ENCODE assay signal across 1 cellular context in the genomic region with DNA sequence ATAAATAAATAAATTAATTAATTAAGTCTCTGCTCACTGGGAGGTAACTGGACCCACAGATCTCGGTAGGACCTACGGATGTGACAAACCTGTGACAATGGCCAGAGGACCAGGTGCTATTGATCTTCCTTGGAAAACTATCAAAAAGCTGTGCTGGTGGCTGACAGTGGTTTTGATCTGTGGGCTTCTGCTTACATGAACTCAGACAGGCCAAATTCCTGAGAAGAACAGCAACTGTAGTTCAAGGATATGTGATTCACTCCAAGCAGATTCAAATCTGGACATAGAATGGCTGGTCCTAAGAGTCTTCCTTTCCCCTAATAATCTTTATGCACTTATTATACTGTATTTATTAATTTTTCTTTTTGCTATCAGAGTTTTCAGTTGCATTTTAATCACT.
TF ChIP-seq lines count a peak whose summit lies in the region.

No MANE protein-coding gene starts in this region.

TF ChIP-seq in GM23338, 12 proteins besides CTCF, POLR2A, EP300 and RAD21:
- TF ChIP-seq ZNF114 (CRISPR knock-in tag; IDR thresholded peaks at IDR 0.05): no peak
- TF ChIP-seq CREB1 (CRISPR knock-in tag; IDR thresholded peaks at IDR 0.05; ENCODE audit: low read depth): no peak
- TF ChIP-seq REST (IDR thresholded peaks at IDR 0.05; ENCODE audit: unreplicated experiment): no peak
- TF ChIP-seq ZNF331 (CRISPR knock-in tag; IDR thresholded peaks at IDR 0.05; ENCODE audit: low read depth): no peak
- no peak for TF ChIP-seq STAT1 (IDR thresholded peaks at IDR 0.05; ENCODE audit: unreplicated experiment)
- TF ChIP-seq, protein P1, sequence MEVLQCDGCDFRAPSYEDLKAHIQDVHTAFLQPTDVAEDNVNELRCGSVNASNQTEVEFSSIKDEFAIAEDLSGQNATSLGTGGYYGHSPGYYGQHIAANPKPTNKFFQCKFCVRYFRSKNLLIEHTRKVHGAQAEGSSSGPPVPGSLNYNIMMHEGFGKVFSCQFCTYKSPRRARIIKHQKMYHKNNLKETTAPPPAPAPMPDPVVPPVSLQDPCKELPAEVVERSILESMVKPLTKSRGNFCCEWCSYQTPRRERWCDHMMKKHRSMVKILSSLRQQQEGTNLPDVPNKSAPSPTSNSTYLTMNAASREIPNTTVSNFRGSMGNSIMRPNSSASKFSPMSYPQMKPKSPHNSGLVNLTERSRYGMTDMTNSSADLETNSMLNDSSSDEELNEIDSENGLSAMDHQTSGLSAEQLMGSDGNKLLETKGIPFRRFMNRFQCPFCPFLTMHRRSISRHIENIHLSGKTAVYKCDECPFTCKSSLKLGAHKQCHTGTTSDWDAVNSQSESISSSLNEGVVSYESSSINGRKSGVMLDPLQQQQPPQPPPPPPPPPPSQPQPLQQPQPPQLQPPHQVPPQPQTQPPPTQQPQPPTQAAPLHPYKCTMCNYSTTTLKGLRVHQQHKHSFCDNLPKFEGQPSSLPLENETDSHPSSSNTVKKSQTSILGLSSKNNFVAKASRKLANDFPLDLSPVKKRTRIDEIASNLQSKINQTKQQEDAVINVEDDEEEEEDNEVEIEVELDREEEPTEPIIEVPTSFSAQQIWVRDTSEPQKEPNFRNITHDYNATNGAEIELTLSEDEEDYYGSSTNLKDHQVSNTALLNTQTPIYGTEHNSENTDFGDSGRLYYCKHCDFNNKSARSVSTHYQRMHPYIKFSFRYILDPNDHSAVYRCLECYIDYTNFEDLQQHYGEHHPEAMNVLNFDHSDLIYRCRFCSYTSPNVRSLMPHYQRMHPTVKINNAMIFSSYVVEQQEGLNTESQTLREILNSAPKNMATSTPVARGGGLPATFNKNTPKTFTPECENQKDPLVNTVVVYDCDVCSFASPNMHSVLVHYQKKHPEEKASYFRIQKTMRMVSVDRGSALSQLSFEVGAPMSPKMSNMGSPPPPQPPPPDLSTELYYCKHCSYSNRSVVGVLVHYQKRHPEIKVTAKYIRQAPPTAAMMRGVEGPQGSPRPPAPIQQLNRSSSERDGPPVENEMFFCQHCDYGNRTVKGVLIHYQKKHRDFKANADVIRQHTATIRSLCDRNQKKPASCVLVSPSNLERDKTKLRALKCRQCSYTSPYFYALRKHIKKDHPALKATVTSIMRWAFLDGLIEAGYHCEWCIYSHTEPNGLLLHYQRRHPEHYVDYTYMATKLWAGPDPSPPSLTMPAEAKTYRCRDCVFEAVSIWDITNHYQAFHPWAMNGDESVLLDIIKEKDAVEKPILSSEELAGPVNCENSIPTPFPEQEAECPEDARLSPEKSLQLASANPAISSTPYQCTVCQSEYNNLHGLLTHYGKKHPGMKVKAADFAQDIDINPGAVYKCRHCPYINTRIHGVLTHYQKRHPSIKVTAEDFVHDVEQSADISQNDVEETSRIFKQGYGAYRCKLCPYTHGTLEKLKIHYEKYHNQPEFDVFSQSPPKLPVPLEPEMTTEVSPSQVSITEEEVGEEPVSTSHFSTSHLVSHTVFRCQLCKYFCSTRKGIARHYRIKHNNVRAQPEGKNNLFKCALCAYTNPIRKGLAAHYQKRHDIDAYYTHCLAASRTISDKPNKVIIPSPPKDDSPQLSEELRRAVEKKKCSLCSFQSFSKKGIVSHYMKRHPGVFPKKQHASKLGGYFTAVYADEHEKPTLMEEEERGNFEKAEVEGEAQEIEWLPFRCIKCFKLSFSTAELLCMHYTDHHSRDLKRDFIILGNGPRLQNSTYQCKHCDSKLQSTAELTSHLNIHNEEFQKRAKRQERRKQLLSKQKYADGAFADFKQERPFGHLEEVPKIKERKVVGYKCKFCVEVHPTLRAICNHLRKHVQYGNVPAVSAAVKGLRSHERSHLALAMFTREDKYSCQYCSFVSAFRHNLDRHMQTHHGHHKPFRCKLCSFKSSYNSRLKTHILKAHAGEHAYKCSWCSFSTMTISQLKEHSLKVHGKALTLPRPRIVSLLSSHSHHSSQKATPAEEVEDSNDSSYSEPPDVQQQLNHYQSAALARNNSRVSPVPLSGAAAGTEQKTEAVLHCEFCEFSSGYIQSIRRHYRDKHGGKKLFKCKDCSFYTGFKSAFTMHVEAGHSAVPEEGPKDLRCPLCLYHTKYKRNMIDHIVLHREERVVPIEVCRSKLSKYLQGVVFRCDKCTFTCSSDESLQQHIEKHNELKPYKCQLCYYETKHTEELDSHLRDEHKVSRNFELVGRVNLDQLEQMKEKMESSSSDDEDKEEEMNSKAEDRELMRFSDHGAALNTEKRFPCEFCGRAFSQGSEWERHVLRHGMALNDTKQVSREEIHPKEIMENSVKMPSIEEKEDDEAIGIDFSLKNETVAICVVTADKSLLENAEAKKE (CRISPR knock-in tag; IDR thresholded peaks at IDR 0.05): no peak
- no peak for TF ChIP-seq EZH2phosphoT487 (IDR thresholded peaks at IDR 0.05; ENCODE audit: unreplicated experiment)
- no peak for TF ChIP-seq POLR2AphosphoS5 (IDR thresholded peaks at IDR 0.05; ENCODE audit: low read depth)
- TF ChIP-seq EZH2 (IDR thresholded peaks at IDR 0.05; ENCODE audit: low read depth, unreplicated experiment): no peak
